In genomic region chr22:36729321-36729720, GRCh38 we compare ENCODE assay signal across 29 cellular contexts. TPM values are rescaled to one million over a fixed set of nuclear protein-coding genes. Genes with fewer than 3 reads are reported as not detected.
"Had no signal": no experiment of that assay in that cellular context is flagged by ENCODE, and none has a peak within 500 bp of the region (broad histone marks: within the 10 kb centered on the region; RNA-seq: fewer than 3 reads in every experiment).

No MANE protein-coding gene starts in this region.

- H3K9me3 ChIP-seq: adrenal gland, breast epithelium had no signal

- H3K4me1 ChIP-seq: breast epithelium had no signal

- DNase-seq: activated CD4-positive, alpha-beta T cell treated with anti-CD3 and anti-CD28 coated beads, Interleukin-2, amount 10 ng/mL, durations not matched to agents 24 days and 14 days; activated CD4-positive, alpha-beta T cell treated with anti-CD3 and anti-CD28 coated beads, Interleukin-2, amount 50 U/mL, for 48 hours; activated CD8-positive, alpha-beta memory T cell treated with anti-CD3 and anti-CD28 coated beads, Interleukin-2, amount 10 ng/mL, durations not matched to agents 7 days and 5 days; activated gamma-delta T cell; activated naive CD4-positive, alpha-beta T cell treated with anti-CD3 and anti-CD28 coated beads, Interleukin-2, amount 10 ng/mL, durations not matched to agents 7 days and 5 days; activated naive CD8-positive, alpha-beta T cell treated with anti-CD3 and anti-CD28 coated beads, Interleukin-2, amount 10 ng/mL, durations not matched to agents 7 days and 5 days; activated T-cell treated with anti-CD3 and anti-CD28 coated beads, Interleukin-2, amount 50 U/mL, for 48 hours; anterior cingulate cortex; caudate nucleus; NCI-H1092; NCI-H1417; NCI-H1930; NCI-H2171 treated with DMSO at 0.1 percent for 48 hours; NCI-H226; NCI-H510A; NCI-H526 treated with DMSO at 0.1 percent for 48 hours; NCI-H82; RPMI8226; T-helper 1 cell; WERI-Rb-1 had no signal

- H3K36me3 ChIP-seq: adrenal gland, breast epithelium, WERI-Rb-1 had no signal

- H3K4me1 Mint-ChIP-seq: activated CD8-positive, alpha-beta memory T cell treated with anti-CD3 and anti-CD28 coated beads, Interleukin-2, amount 10 ng/mL, durations not matched to agents 7 days and 5 days; activated naive CD4-positive, alpha-beta T cell treated with anti-CD3 and anti-CD28 coated beads, Interleukin-2, amount 10 ng/mL, durations not matched to agents 7 days and 5 days; activated naive CD8-positive, alpha-beta T cell treated with anti-CD3 and anti-CD28 coated beads, Interleukin-2, amount 10 ng/mL, durations not matched to agents 7 days and 5 days; activated T-helper 17 cell treated with anti-CD3 and anti-CD28 coated beads, Interleukin-2, amount 50 U/mL, for 72 hours had no signal

- ATAC-seq: activated CD8-positive, alpha-beta memory T cell treated with anti-CD3 and anti-CD28 coated beads, Interleukin-2, amount 10 ng/mL, durations not matched to agents 7 days and 5 days; activated T-helper 17 cell treated with anti-CD3 and anti-CD28 coated beads, Interleukin-2, amount 50 U/mL, for 72 hours; Right ventricle myocardium inferior had no signal

- H3K4me3 ChIP-seq: adrenal gland, breast epithelium, SK-N-MC had no signal

- H3K36me3 Mint-ChIP-seq: activated CD8-positive, alpha-beta memory T cell treated with anti-CD3 and anti-CD28 coated beads, Interleukin-2, amount 10 ng/mL, durations not matched to agents 7 days and 5 days; activated naive CD4-positive, alpha-beta T cell treated with anti-CD3 and anti-CD28 coated beads, Interleukin-2, amount 10 ng/mL, durations not matched to agents 7 days and 5 days; activated naive CD8-positive, alpha-beta T cell treated with anti-CD3 and anti-CD28 coated beads, Interleukin-2, amount 10 ng/mL, durations not matched to agents 7 days and 5 days had no signal

- H3K9me3 Mint-ChIP-seq: activated CD4-positive, alpha-beta T cell treated with anti-CD3 and anti-CD28 coated beads, Interleukin-2, amount 10 ng/mL, durations not matched to agents 24 days and 14 days; activated naive CD4-positive, alpha-beta T cell treated with anti-CD3 and anti-CD28 coated beads, Interleukin-2, amount 10 ng/mL, durations not matched to agents 7 days and 5 days; activated naive CD8-positive, alpha-beta T cell treated with anti-CD3 and anti-CD28 coated beads, Interleukin-2, amount 10 ng/mL, durations not matched to agents 7 days and 5 days; activated T-helper 17 cell treated with anti-CD3 and anti-CD28 coated beads, Interleukin-2, amount 50 U/mL, for 72 hours had no signal

- H3K4me3 Mint-ChIP-seq: activated CD4-positive, alpha-beta T cell treated with anti-CD3 and anti-CD28 coated beads, Interleukin-2, amount 10 ng/mL, durations not matched to agents 24 days and 14 days; activated CD8-positive, alpha-beta memory T cell treated with anti-CD3 and anti-CD28 coated beads, Interleukin-2, amount 10 ng/mL, durations not matched to agents 7 days and 5 days; activated naive CD4-positive, alpha-beta T cell treated with anti-CD3 and anti-CD28 coated beads, Interleukin-2, amount 10 ng/mL, durations not matched to agents 7 days and 5 days; activated naive CD8-positive, alpha-beta T cell treated with anti-CD3 and anti-CD28 coated beads, Interleukin-2, amount 10 ng/mL, durations not matched to agents 7 days and 5 days; activated T-helper 17 cell treated with anti-CD3 and anti-CD28 coated beads, Interleukin-2, amount 50 U/mL, for 72 hours had no signal

- H3K27ac Mint-ChIP-seq: activated CD4-positive, alpha-beta T cell treated with anti-CD3 and anti-CD28 coated beads, Interleukin-2, amount 10 ng/mL, durations not matched to agents 24 days and 14 days; activated CD8-positive, alpha-beta memory T cell treated with anti-CD3 and anti-CD28 coated beads, Interleukin-2, amount 10 ng/mL, durations not matched to agents 7 days and 5 days; activated naive CD4-positive, alpha-beta T cell treated with anti-CD3 and anti-CD28 coated beads, Interleukin-2, amount 10 ng/mL, durations not matched to agents 7 days and 5 days; activated naive CD8-positive, alpha-beta T cell treated with anti-CD3 and anti-CD28 coated beads, Interleukin-2, amount 10 ng/mL, durations not matched to agents 7 days and 5 days; activated T-helper 17 cell treated with anti-CD3 and anti-CD28 coated beads, Interleukin-2, amount 50 U/mL, for 72 hours had no signal

- H3K27ac ChIP-seq: adrenal gland, breast epithelium, KMS-11, SK-N-MC, WERI-Rb-1 had no signal

RNA-seq across cellular contexts. Expression of gene CACNG2, which starts 25.8 kb away (rescaled TPM):
- total RNA-seq: activated CD4-positive, alpha-beta T cell treated with anti-CD3 and anti-CD28 coated beads, Interleukin-2, amount 10 ng/mL, durations not matched to agents 24 days and 14 days; activated CD8-positive, alpha-beta memory T cell treated with anti-CD3 and anti-CD28 coated beads, Interleukin-2, amount 10 ng/mL, durations not matched to agents 7 days and 5 days; activated naive CD8-positive, alpha-beta T cell treated with anti-CD3 and anti-CD28 coated beads, Interleukin-2, amount 10 ng/mL, durations not matched to agents 7 days and 5 days; activated T-helper 17 cell treated with anti-CD3 and anti-CD28 coated beads, Interleukin-2, amount 50 U/mL, for 72 hours; breast epithelium; MCF 10A; OCI-LY7; Right ventricle myocardium inferior; T-helper 2 cell treated with Interferon-gamma antibody and Interleukin-4, amounts not matched to agents 100 ng/mL and 5 ng/mL, for 36 hours had no signal
